In genomic region chr20:63953764-63954429, GRCh38 we compare ENCODE assay signal across 9 cellular contexts. TPM values are rescaled to one million over a fixed set of nuclear protein-coding genes. Genes with fewer than 3 reads are reported as not detected.
DNase-seq lines count a peak whose midpoint lies in the region; ATAC-seq, FAIRE-seq and TF ChIP-seq lines count a peak whose summit lies in the region.
"Had no signal": no experiment of that assay in that cellular context is flagged by ENCODE, and none has a peak within 500 bp of the region (broad histone marks: within the 10 kb centered on the region; RNA-seq: fewer than 3 reads in every experiment).

No MANE protein-coding gene starts in this region.

- no peak overlapping the region for H2BK15ac ChIP-seq in H9 (ENCODE audit: low read depth, low read length)

- no peak overlapping the region for H3T11ph ChIP-seq in H9 (ENCODE audit: low read length)

- no peak overlapping the region for H3K56ac ChIP-seq in H9 (ENCODE audit: insufficient read length, low read depth, low read length)

- peak overlapping the region; percentile 9 for H3K9ac ChIP-seq in H9 (ENCODE audit: extremely low read depth, insufficient read length, low read length)
- H3K9ac ChIP-seq in mucosa of rectum (ENCODE audit: low read depth in 1 of 2, low read length in 2 of 2) = peak overlapping the region in 1 of 2 donors; percentile 19

- no peak overlapping the region for H3K4me3 ChIP-seq in A549
- peak overlapping the region; percentile 13 to 31 for H3K4me3 ChIP-seq in mucosa of rectum (ENCODE audit: low read length in 2 of 2)
- no peak overlapping the region for H3K4me3 ChIP-seq in brain microvascular endothelial cell (ENCODE audit: low read depth, low read length)

- H3K27ac Mint-ChIP-seq in H9 = peak overlapping the region in 2 of 3 experiments; percentile 62 to 92; a peak in 3 of 7 replicates
- no peak overlapping the region for H3K27ac Mint-ChIP-seq in activated naive CD8-positive, alpha-beta T cell treated with anti-CD3 and anti-CD28 coated beads, Interleukin-2, amount 50 U/mL, for 24 hours

- no peak overlapping the region for H4K5ac ChIP-seq in H9 (ENCODE audit: insufficient read length, low read depth, low read length)

- H3K4me1 ChIP-seq in A549 = peaks cover 49% of the 10 kb centered on the region
- H3K4me1 ChIP-seq in H9 (ENCODE audit: insufficient read depth, low read length) = no peaks in the 10 kb centered on the region; the same call in 1 of the 2 replicates
- H3K4me1 ChIP-seq in mucosa of rectum (ENCODE audit: control insufficient read depth in 2 of 2, insufficient read depth in 2 of 2, low read length in 2 of 2) = peaks cover 57 to 67% of the 10 kb centered on the region in 2 donors

- H2AK5ac ChIP-seq in H9 (ENCODE audit: insufficient read length, low read length) = no peak overlapping the region

- TF ChIP-seq CTCF in A549 (IDR thresholded peaks at IDR 0.05) (no peak), H9 (conservative IDR thresholded peaks at IDR 0.05) (no peak), brain microvascular endothelial cell (IDR thresholded peaks at IDR 0.05; ENCODE audit: low read depth, low read length, missing control alignments) (no peak)

- TF ChIP-seq POLR2A in A549 (IDR thresholded peaks at IDR 0.05; ENCODE audit: low read length) = no peak

- H3K36me3 ChIP-seq in mucosa of rectum (ENCODE audit: control insufficient read depth in 2 of 2, insufficient read depth in 2 of 2, low read length in 2 of 2) (peaks cover 0 to 5% of the 10 kb centered on the region in 2 donors), brain microvascular endothelial cell (replicated peaks) (peaks cover under 1% of the 10 kb centered on the region)

- peaks cover 15% of the 10 kb centered on the region; the same call in 1 of the 2 replicates for H3K79me2 ChIP-seq in H9 (ENCODE audit: insufficient read depth, low read length)

- no peak overlapping the region for H2BK12ac ChIP-seq in H9 (ENCODE audit: insufficient read length, low read depth, low read length)

- no peak overlapping the region for H3K23ac ChIP-seq in H9 (ENCODE audit: insufficient read length, low read depth, low read length)

- in situ Hi-C loops in brain microvascular endothelial cell (cut with HindIII; ENCODE audit: low pct_ligation_motif_present, low sequenced_read_pairs) = no loop called here

- no peak overlapping the region for H2BK120ac ChIP-seq in H9 (ENCODE audit: low read depth, low read length, poor library complexity, severe bottlenecking)

- POLR2A ChIA-PET in A549 (lab: Yijun Ruan, JAX) = no interaction called here

- no peak for TF ChIP-seq EP300 in A549 (IDR thresholded peaks at IDR 0.05)

- no peak overlapping the region for H4K8ac ChIP-seq in H9 (replicated peaks; ENCODE audit: insufficient read length, low read depth, low read length)

- H3K4me3 Mint-ChIP-seq in H9 = peak overlapping the region; percentile 79 to 86
- H3K4me3 Mint-ChIP-seq in activated naive CD8-positive, alpha-beta T cell treated with anti-CD3 and anti-CD28 coated beads, Interleukin-2, amount 50 U/mL, for 24 hours = peak overlapping the region; percentile 82

- DNase-seq in A549 (ENCODE audit: low read depth in 1 of 2, low spot score in 1 of 2) = no peak
- DNase-seq in H9 = no peak
- DNase-seq in activated naive CD8-positive, alpha-beta T cell treated with anti-CD3 and anti-CD28 coated beads, Interleukin-2, amount 50 U/mL, for 24 hours = no peak
- no peak for DNase-seq in NCI-H2196 treated with DMSO at 0.1 percent for 48 hours (lab: John Stamatoyannopoulos, UW; ENCODE audit: unreplicated experiment)
- DNase-seq in iPS-NIHi7 (ENCODE audit: extremely low spot score) = no peak
- DNase-seq in urothelium cell line (ENCODE audit: low spot score) = no peak
- DNase-seq in brain microvascular endothelial cell = no peak
- DNase-seq: midbrain had no signal

- H3K18ac ChIP-seq in H9 (ENCODE audit: insufficient read length, low read depth, low read length) = no peak overlapping the region

- no peak for ATAC-seq in A549
- ATAC-seq in activated naive CD8-positive, alpha-beta T cell treated with anti-CD3 and anti-CD28 coated beads, Interleukin-2, amount 50 U/mL, for 24 hours = no peak

- 85% methylated on average over 13 of the region's 13 CpGs for WGBS in A549 (ENCODE audit: missing lambda C conversion rate)
- WGBS in H9 (ENCODE audit: extremely low coverage, insufficient read length, low lambda C conversion rate) = no CpG with 5 or more reads among the region's 13 CpGs

- H4K91ac ChIP-seq in H9 (ENCODE audit: insufficient read length, low read depth, low read length) = no peak overlapping the region

- peaks cover 2% of the 10 kb centered on the region for H3K79me1 ChIP-seq in H9 (ENCODE audit: insufficient read depth, low read depth, low read length, poor library complexity, severe bottlenecking)

- peaks cover 33 to 38% of the 10 kb centered on the region in 2 experiments for H3K4me1 Mint-ChIP-seq in H9
- peaks cover 54% of the 10 kb centered on the region for H3K4me1 Mint-ChIP-seq in activated naive CD8-positive, alpha-beta T cell treated with anti-CD3 and anti-CD28 coated beads, Interleukin-2, amount 50 U/mL, for 24 hours

- H3K27me3 Mint-ChIP-seq in H9 (ENCODE audit: low read depth) = no peaks in the 10 kb centered on the region
- no peaks in the 10 kb centered on the region for H3K27me3 Mint-ChIP-seq in activated naive CD8-positive, alpha-beta T cell treated with anti-CD3 and anti-CD28 coated beads, Interleukin-2, amount 50 U/mL, for 24 hours

- H4K20me1 ChIP-seq in H9 (ENCODE audit: control insufficient read depth, insufficient read depth, insufficient read length) = no peaks in the 10 kb centered on the region

- H2BK5ac ChIP-seq in H9 (ENCODE audit: insufficient read length, low read length) = no peak overlapping the region

- H2BK20ac ChIP-seq in H9 (ENCODE audit: low read depth, low read length, poor library complexity, severe bottlenecking) = no peak overlapping the region

- no peak for FAIRE-seq in A549 (lab: Jason Lieb, UNC)
- FAIRE-seq in urothelium cell line (lab: Jason Lieb, UNC) = no peak

- TF ChIP-seq RAD21 in A549 (conservative IDR thresholded peaks at IDR 0.05 in 1 of 2, IDR thresholded peaks at IDR 0.05 in 1 of 2) = no peak

- no peaks in the 10 kb centered on the region for H3K27me3 ChIP-seq in H9 (ENCODE audit: insufficient read depth, low read length)
- H3K27me3 ChIP-seq in mucosa of rectum (ENCODE audit: control insufficient read depth in 2 of 2, insufficient read depth in 2 of 2, low read length in 2 of 2) = no peaks in the 10 kb centered on the region
- no peaks in the 10 kb centered on the region for H3K27me3 ChIP-seq in brain microvascular endothelial cell (replicated peaks)

- CTCF ChIA-PET in A549 (lab: Yijun Ruan, JAX) = interaction anchor here (0.9 to 2.4 kb wide), 6 partner anchors 20 to 416 kb away, joined by 3 to 11 read pairs (median 4); partner anchors contain the start of genes PRPF6 and PTK6

- no peaks in the 10 kb centered on the region for H3K9me3 Mint-ChIP-seq in H9
- H3K9me3 Mint-ChIP-seq in activated naive CD8-positive, alpha-beta T cell treated with anti-CD3 and anti-CD28 coated beads, Interleukin-2, amount 50 U/mL, for 24 hours = no peaks in the 10 kb centered on the region

- H3K9me3 ChIP-seq in A549 (no peaks in the 10 kb centered on the region), H9 (ENCODE audit: control insufficient read depth, low read depth, low read length) (no peaks in the 10 kb centered on the region), mucosa of rectum (ENCODE audit: control insufficient read depth in 2 of 2, low read length in 2 of 2) (no peaks in the 10 kb centered on the region)

- peaks cover 14% of the 10 kb centered on the region for H3K23me2 ChIP-seq in H9 (ENCODE audit: insufficient read length, low read depth, low read length, poor library complexity, severe bottlenecking)

- H3K27ac ChIP-seq in A549 = no peak overlapping the region
- no peak overlapping the region for H3K27ac ChIP-seq in H9 (ENCODE audit: insufficient read length, low read depth, low read length)
- H3K27ac ChIP-seq in mucosa of rectum (ENCODE audit: low read depth in 2 of 2, low read length in 2 of 2) = peak overlapping the region in 1 of 2 donors; percentile 16
- no peak overlapping the region for H3K27ac ChIP-seq in brain microvascular endothelial cell

- no peak overlapping the region for H3K14ac ChIP-seq in H9 (ENCODE audit: insufficient read depth, low read length)

- H2AFZ ChIP-seq in H9 (ENCODE audit: low read length) = no peak overlapping the region

- no peak overlapping the region for H3K4ac ChIP-seq in H9 (ENCODE audit: low read depth, low read length)

- H3K4me2 ChIP-seq in A549 (peak overlapping the region; percentile 99), H9 (ENCODE audit: insufficient read depth, insufficient read length, low read length) (no peak overlapping the region)

- peaks cover 0 to 14% (median 8%) of the 10 kb centered on the region in 3 experiments; a peak in 4 of 7 replicates for H3K36me3 Mint-ChIP-seq in H9 (ENCODE audit: insufficient read depth in 1 of 3, low read depth in 3 of 3)
- no peaks in the 10 kb centered on the region for H3K36me3 Mint-ChIP-seq in activated naive CD8-positive, alpha-beta T cell treated with anti-CD3 and anti-CD28 coated beads, Interleukin-2, amount 50 U/mL, for 24 hours (ENCODE audit: low read depth)

RNA-seq across cellular contexts. Expression of gene UCKL1, which starts 2.3 kb away (rescaled TPM):
- polyA plus RNA-seq in A549 (2011; rRNA removed) = 19.1 and 21.6 TPM in 2 replicates
- polyA plus RNA-seq in A549 (2012; cell fraction: cytosol; rRNA removed) = 72.6 and 86.0 TPM in 2 replicates
- 183 and 244 TPM in 2 replicates for polyA plus RNA-seq in A549 (2012; cell fraction: nucleus; rRNA removed)
- 30.4 to 32.5 TPM (median 31.8 TPM) in 3 replicates for polyA plus RNA-seq in A549 (2017; fragmentation: RNase III; extraction: RNeasy Plus Mini Kit Qiagen cat#74134 plus additional on column Dnase treatment)
- polyA minus RNA-seq in A549 (2011; rRNA and poly(A)+ RNA removed) = 18.6 and 20.3 TPM in 2 replicates
- total RNA-seq in H9 (2021) = 35.6 and 40.9 TPM in 2 replicates

RNA-seq across cellular contexts. Expression of gene ZNF512B, which starts 15.8 kb away (rescaled TPM):
- 2.1 and 3.2 TPM in 2 replicates for polyA plus RNA-seq in A549 (2011; rRNA removed)
- polyA plus RNA-seq in A549 (2012; cell fraction: cytosol; rRNA removed) = 7.0 and 9.7 TPM in 2 replicates
- 31.8 and 33.6 TPM in 2 replicates for polyA plus RNA-seq in A549 (2012; cell fraction: nucleus; rRNA removed)
- 14.4 to 17.6 TPM (median 16.8 TPM) in 3 replicates for polyA plus RNA-seq in A549 (2017; fragmentation: RNase III; extraction: RNeasy Plus Mini Kit Qiagen cat#74134 plus additional on column Dnase treatment)
- polyA minus RNA-seq in A549 (2011; rRNA and poly(A)+ RNA removed) = 3.2 and 4.1 TPM in 2 replicates
- total RNA-seq in H9 (2021) = 43.8 and 46.0 TPM in 2 replicates

RNA-seq across cellular contexts. Expression of gene SAMD10, which starts 25.5 kb away (rescaled TPM):
- polyA plus RNA-seq in A549 (2011; rRNA removed) (not detected in 2 replicates), A549 (2017; fragmentation: RNase III; extraction: RNeasy Plus Mini Kit Qiagen cat#74134 plus additional on column Dnase treatment) (not detected in 3 replicates)
- not detected in 2 replicates for polyA plus RNA-seq in A549 (2012; cell fraction: cytosol; rRNA removed)
- 0.06 TPM in 1 of 2 replicates, not detected in the other for polyA plus RNA-seq in A549 (2012; cell fraction: nucleus; rRNA removed)
- not detected in 2 replicates for polyA minus RNA-seq in A549 (2011; rRNA and poly(A)+ RNA removed)
- 5.2 and 5.7 TPM in 2 replicates for total RNA-seq in H9 (2021)

RNA-seq across cellular contexts. Expression of gene PRPF6, which starts 27.0 kb away (rescaled TPM):
- polyA plus RNA-seq in A549 (2011; rRNA removed) (42.8 and 47.5 TPM in 2 replicates), A549 (2017; fragmentation: RNase III; extraction: RNeasy Plus Mini Kit Qiagen cat#74134 plus additional on column Dnase treatment) (47.2 to 48.9 TPM (median 48.7 TPM) in 3 replicates)
- polyA plus RNA-seq in A549 (2012; cell fraction: cytosol; rRNA removed) = 40.6 and 45.2 TPM in 2 replicates
- 63.4 and 66.2 TPM in 2 replicates for polyA plus RNA-seq in A549 (2012; cell fraction: nucleus; rRNA removed)
- 55.3 and 55.5 TPM in 2 replicates for polyA minus RNA-seq in A549 (2011; rRNA and poly(A)+ RNA removed)
- total RNA-seq in H9 (2021) = 87.9 and 91.3 TPM in 2 replicates

RNA-seq across cellular contexts. Expression of gene DNAJC5, which starts 59.0 kb away (rescaled TPM):
- polyA plus RNA-seq in A549 (2011; rRNA removed) (20.3 and 20.4 TPM in 2 replicates), A549 (2017; fragmentation: RNase III; extraction: RNeasy Plus Mini Kit Qiagen cat#74134 plus additional on column Dnase treatment) (21.7 to 23.2 TPM (median 23.2 TPM) in 3 replicates)
- polyA plus RNA-seq in A549 (2012; cell fraction: cytosol; rRNA removed) = 15.9 and 19.9 TPM in 2 replicates
- 31.2 and 34.8 TPM in 2 replicates for polyA plus RNA-seq in A549 (2012; cell fraction: nucleus; rRNA removed)
- polyA minus RNA-seq in A549 (2011; rRNA and poly(A)+ RNA removed) = 27.1 and 32.7 TPM in 2 replicates
- 42.9 and 43.0 TPM in 2 replicates for total RNA-seq in H9 (2021)

Comparison
In these comparisons a context has a peak if more than half of its experiments do, and no peak if none do; other contexts are left out.
1. H3K4me3 ChIP-seq: peak in mucosa of rectum (2 of 2); none in A549 (single experiment) and brain microvascular endothelial cell (single experiment).